ENCODE assay signal across 22 cellular contexts in the genomic region with DNA sequence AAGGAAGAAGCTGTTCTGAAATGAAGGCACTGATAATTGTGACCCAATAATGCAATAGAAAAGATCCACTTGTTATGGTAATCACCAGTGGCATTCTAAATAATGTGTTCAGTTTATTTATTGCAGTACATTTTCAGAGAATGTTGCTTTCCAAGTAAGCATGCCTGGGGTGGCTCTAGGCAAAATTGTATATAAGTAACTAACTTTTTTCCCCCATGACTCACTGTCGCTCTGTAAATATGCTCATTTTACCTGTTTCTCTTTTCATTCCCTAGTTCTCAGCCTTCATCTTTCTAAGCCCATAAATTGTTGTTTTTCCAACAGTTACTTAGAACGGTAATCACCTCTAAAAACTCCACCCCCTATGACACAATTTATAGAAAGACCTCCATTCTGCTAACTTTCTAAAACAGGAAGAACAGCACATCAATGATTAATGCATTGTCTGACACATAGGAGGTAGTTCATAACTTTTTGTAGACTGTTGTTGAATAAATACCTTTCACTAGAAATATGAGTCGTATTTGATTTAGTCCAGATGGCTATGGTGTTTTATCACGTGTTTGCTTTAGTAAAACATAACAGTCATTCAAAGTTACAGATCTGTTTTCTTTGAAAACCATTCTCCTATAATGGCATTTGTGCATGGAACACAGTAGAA.
DNase-seq lines count a peak whose midpoint lies in the region; TF ChIP-seq lines count a peak whose summit lies in the region.
"Had no signal": no experiment of that assay in that cellular context is flagged by ENCODE, and none has a peak within 500 bp of the region (broad histone marks: within the 10 kb centered on the region; RNA-seq: fewer than 3 reads in every experiment).

No MANE protein-coding gene starts in this region.

- DNase-seq in NCI-H446 treated with DMSO at 0.1 percent for 48 hours (lab: John Stamatoyannopoulos, UW) = peak; percentile 21
- no peak for DNase-seq in NCI-H446 (lab: John Stamatoyannopoulos, UW)
- DNase-seq in cardiac fibroblast (ENCODE audit: low read depth in 2 of 2) = peak; percentile 24 to 25
- DNase-seq in iris pigment epithelial cell (ENCODE audit: low read depth) = peak; percentile 4
- DNase-seq in stimulated activated CD4-positive, alpha-beta T cell treated with anti-CD3 and anti-CD28 coated beads, Interleukin-1b, Interleukin-23, amount 100 ng/mL, for 48 hours = no peak
- DNase-seq in GM13976 (ENCODE audit: low spot score) = no peak
- DNase-seq in SIG-M5 (lab: John Stamatoyannopoulos, UW) = no peak
- no peak for DNase-seq in hepatic stellate cell (ENCODE audit: low spot score)
- DNase-seq: activated CD4-positive, alpha-beta T cell treated with anti-CD3 and anti-CD28 coated beads for 48 hours; activated CD8-positive, alpha-beta memory T cell treated with anti-CD3 and anti-CD28 coated beads, Interleukin-2, amount 10 ng/mL, durations not matched to agents 7 days and 5 days; adrenal gland; effector CD4-positive, alpha-beta T cell; EL; foreskin melanocyte; Karpas-422; left ventricle myocardium inferior; NCI-H2081; NCI-H510A treated with DMSO at 0.1 percent for 48 hours; right cardiac atrium; stimulated activated naive CD4-positive, alpha-beta T cell treated with Interleukin-2 at 50 U/mL for 16 hours; T-cell; tibial artery had no signal

- no peak overlapping the region for H3K4me3 ChIP-seq in cardiac fibroblast (replicated peaks in 1 of 2; ENCODE audit: low read depth in 2 of 2, low read length in 2 of 2)
- H3K4me3 ChIP-seq: adrenal gland, left ventricle myocardium inferior, tibial artery had no signal

- TF ChIP-seq CTCF in cardiac fibroblast (IDR thresholded peaks at IDR 0.05; ENCODE audit: low read depth, low read length) (no peak), GM13976 (IDR thresholded peaks at IDR 0.05; ENCODE audit: borderline replicate concordance, control extremely low read depth, extremely low read depth, insufficient read depth, missing control alignments) (no peak)

- in situ Hi-C loops in GM13976 (cut with MboI; ENCODE audit: low sequenced_read_pairs, unreplicated experiment) = no loop called here

Comparison
In these comparisons a context has a peak if more than half of its experiments do, and no peak if none do; other contexts are left out.
1. DNase-seq: peak in NCI-H446 treated with DMSO at 0.1 percent for 48 hours (single experiment), cardiac fibroblast (2 of 2) and iris pigment epithelial cell (single experiment); none in NCI-H446 (0 of 2), stimulated activated CD4-positive, alpha-beta T cell treated with anti-CD3 and anti-CD28 coated beads, Interleukin-1b, Interleukin-23, amount 100 ng/mL, for 48 hours (single experiment), GM13976 (single experiment), SIG-M5 (single experiment) and hepatic stellate cell (single experiment).